ENCODE assay signal across 18 cellular contexts in genomic region chr2:211512746-211513145, GRCh38.
A peak's percentile ranks its signal among the peaks of the same experiment; 100 is the strongest.
DNase-seq lines count a peak whose midpoint lies in the region; ATAC-seq and TF ChIP-seq lines count a peak whose summit lies in the region.
"Had no signal": no experiment of that assay in that cellular context is flagged by ENCODE, and none has a peak within 500 bp of the region (broad histone marks: within the 10 kb centered on the region; RNA-seq: fewer than 3 reads in every experiment).

No MANE protein-coding gene starts in this region.

- H3K36me3 Mint-ChIP-seq in nephron (ENCODE audit: low read depth), result peaks cover 5% of the 10 kb centered on the region
- no peaks in the 10 kb centered on the region for H3K36me3 Mint-ChIP-seq in type B pancreatic cell
- H3K36me3 Mint-ChIP-seq: CD4-positive, alpha-beta memory T cell had no signal

- DNase-seq in NCI-H146 (lab: John Stamatoyannopoulos, UW), result peak; percentile 10
- DNase-seq in NCI-H146 treated with DMSO at 0.1 percent for 48 hours (lab: John Stamatoyannopoulos, UW; ENCODE audit: unreplicated experiment), result no peak
- peak; percentile 10 for DNase-seq in epithelial cell of esophagus (ENCODE audit: low read depth)
- no peak for DNase-seq in type B pancreatic cell (ENCODE audit: extremely low spot score, unreplicated experiment)
- DNase-seq in GDM1 (lab: John Stamatoyannopoulos, UW), result no peak
- DNase-seq in A172 (ENCODE audit: low spot score), result no peak
- DNase-seq: CD4-positive, alpha-beta memory T cell; DND-41; HCEC 1CT; IMR-90; NCI-H1417 treated with DMSO at 0.1 percent for 48 hours; NCI-H2029 treated with DMSO at 0.1 percent for 48 hours; SHP77; SK-N-SH had no signal

- H3K27ac Mint-ChIP-seq in nephron, result peak overlapping the region; percentile 88 to 97 (median 88)
- peak overlapping the region; percentile 97 for H3K27ac Mint-ChIP-seq in type B pancreatic cell
- H3K27ac Mint-ChIP-seq: CD4-positive, alpha-beta memory T cell; GM23338 had no signal

- H3K9me3 Mint-ChIP-seq in nephron, result peaks cover 1% of the 10 kb centered on the region
- no peaks in the 10 kb centered on the region for H3K9me3 Mint-ChIP-seq in type B pancreatic cell

- H3K4me3 Mint-ChIP-seq in nephron (peak overlapping the region in 2 of 3 experiments; percentile 6 to 55), type B pancreatic cell (peak overlapping the region; percentile 35)
- H3K4me3 Mint-ChIP-seq: CD4-positive, alpha-beta memory T cell; GM23338 had no signal

- no peaks in the 10 kb centered on the region for H3K27me3 Mint-ChIP-seq in nephron (ENCODE audit: low read depth)
- no peaks in the 10 kb centered on the region for H3K27me3 Mint-ChIP-seq in type B pancreatic cell
- H3K27me3 Mint-ChIP-seq: CD4-positive, alpha-beta memory T cell had no signal

- TF ChIP-seq CTCF in epithelial cell of esophagus (IDR thresholded peaks at IDR 0.05; ENCODE audit: insufficient read depth, low read depth, low read length, missing control alignments) (no peak), nephron (IDR thresholded peaks at IDR 0.05; ENCODE audit: unreplicated experiment in 3 of 3) (no peak), type B pancreatic cell (conservative IDR thresholded peaks at IDR 0.05) (no peak)

- no peak for ATAC-seq in GM19351 (IDR thresholded peaks at IDR 0.05; ENCODE audit: unreplicated experiment)
- ATAC-seq: GM23338 had no signal

- no peak overlapping the region for H3K4me3 ChIP-seq in epithelial cell of esophagus (ENCODE audit: low read length)
- H3K4me3 ChIP-seq: BLaER1, GM23338 had no signal

- H3K4me1 Mint-ChIP-seq in nephron (peaks cover 11% of the 10 kb centered on the region), type B pancreatic cell (ENCODE audit: unreplicated experiment) (peaks cover 18% of the 10 kb centered on the region)
- H3K4me1 Mint-ChIP-seq: CD4-positive, alpha-beta memory T cell had no signal

Comparison
In these comparisons a context has a peak if more than half of its experiments do, and no peak if none do; other contexts are left out.
1. DNase-seq: peak in NCI-H146 (single experiment) and epithelial cell of esophagus (single experiment); none in NCI-H146 treated with DMSO at 0.1 percent for 48 hours (single experiment), type B pancreatic cell (single experiment), GDM1 (single experiment) and A172 (single experiment).